8 cellular contexts compared by ENCODE assay signal in genomic region chr11:67303132-67303988, GRCh38. TPM values are rescaled to one million over a fixed set of nuclear protein-coding genes. Genes with fewer than 3 reads are reported as not detected.
DNase-seq lines count a peak whose midpoint lies in the region; ATAC-seq, FAIRE-seq and TF ChIP-seq lines count a peak whose summit lies in the region.

A gene with protein sequence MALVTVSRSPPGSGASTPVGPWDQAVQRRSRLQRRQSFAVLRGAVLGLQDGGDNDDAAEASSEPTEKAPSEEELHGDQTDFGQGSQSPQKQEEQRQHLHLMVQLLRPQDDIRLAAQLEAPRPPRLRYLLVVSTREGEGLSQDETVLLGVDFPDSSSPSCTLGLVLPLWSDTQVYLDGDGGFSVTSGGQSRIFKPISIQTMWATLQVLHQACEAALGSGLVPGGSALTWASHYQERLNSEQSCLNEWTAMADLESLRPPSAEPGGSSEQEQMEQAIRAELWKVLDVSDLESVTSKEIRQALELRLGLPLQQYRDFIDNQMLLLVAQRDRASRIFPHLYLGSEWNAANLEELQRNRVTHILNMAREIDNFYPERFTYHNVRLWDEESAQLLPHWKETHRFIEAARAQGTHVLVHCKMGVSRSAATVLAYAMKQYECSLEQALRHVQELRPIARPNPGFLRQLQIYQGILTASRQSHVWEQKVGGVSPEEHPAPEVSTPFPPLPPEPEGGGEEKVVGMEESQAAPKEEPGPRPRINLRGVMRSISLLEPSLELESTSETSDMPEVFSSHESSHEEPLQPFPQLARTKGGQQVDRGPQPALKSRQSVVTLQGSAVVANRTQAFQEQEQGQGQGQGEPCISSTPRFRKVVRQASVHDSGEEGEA (plus strand): TSS chr11:67303530. CDS start chr11:67303626, 96 bp downstream.

- FAIRE-seq in D721Med (lab: Jason Lieb, UNC), result no peak

- no peak for TF ChIP-seq CTCF in D721Med (IDR thresholded peaks at IDR 0.05; ENCODE audit: insufficient read depth, missing control alignments)
- TF ChIP-seq CTCF in LNCaP clone FGC (IDR thresholded peaks at IDR 0.05; ENCODE audit: control insufficient read depth, extremely low read depth, insufficient read depth), result no peak

- peaks cover 22 to 30% (median 25%) of the 10 kb centered on the region in 3 donors for H3K4me1 ChIP-seq in skeletal muscle tissue (ENCODE audit: control insufficient read depth in 3 of 3, insufficient read depth in 3 of 3, low read length in 3 of 3)

- H3K9ac ChIP-seq in skeletal muscle tissue (ENCODE audit: low read depth in 1 of 3, low read length in 3 of 3), result peak within 1 kb of the TSS; percentile 86 to 89 (median 86)

- no peaks in the 10 kb centered on the region for H3K9me3 ChIP-seq in skeletal muscle tissue (ENCODE audit: control insufficient read depth in 3 of 3, low read length in 3 of 3)

- H3K27ac ChIP-seq in cingulate gyrus (ENCODE audit: low read depth, low read length) (peak within 1 kb of the TSS; percentile 75), skeletal muscle tissue (ENCODE audit: low read depth, low read length) (peak within 1 kb of the TSS; percentile 93)

- ATAC-seq in HG03354 (IDR thresholded peaks at IDR 0.05; ENCODE audit: poor library complexity, severe bottlenecking, unreplicated experiment), result no peak

- peak within 1 kb of the TSS; percentile 87 for H3K4me3 ChIP-seq in LNCaP clone FGC (ENCODE audit: low read depth, low read length)
- H3K4me3 ChIP-seq in skeletal muscle tissue (ENCODE audit: low read length in 3 of 3), result peak within 1 kb of the TSS; percentile 78 to 87 (median 85)

- peaks cover 21 to 23% (median 21%) of the 10 kb centered on the region in 3 donors for H3K36me3 ChIP-seq in skeletal muscle tissue (ENCODE audit: control insufficient read depth in 3 of 3, insufficient read depth in 3 of 3, low read length in 3 of 3)

- DNase-seq in D721Med (ENCODE audit: insufficient read length, low spot score), result peak; percentile 46
- peak; percentile 54 for DNase-seq in LNCaP clone FGC (ENCODE audit: low read depth)
- peak; percentile 34 for DNase-seq in T-helper 22 cell (ENCODE audit: low read depth)
- DNase-seq in islet precursor cell, result peak; percentile 87
- DNase-seq in effector CD4-positive, alpha-beta T cell, result no peak

- H3K27me3 ChIP-seq in skeletal muscle tissue (ENCODE audit: control insufficient read depth in 3 of 3, insufficient read depth in 3 of 3, low read length in 3 of 3), result no peaks in the 10 kb centered on the region

RNA-seq across cellular contexts. Expression of the gene that starts here (rescaled TPM):
- total RNA-seq in skeletal muscle tissue, result 6.8 TPM
